Comparison of ENCODE assay signal across 8 cellular contexts in the genomic region with DNA sequence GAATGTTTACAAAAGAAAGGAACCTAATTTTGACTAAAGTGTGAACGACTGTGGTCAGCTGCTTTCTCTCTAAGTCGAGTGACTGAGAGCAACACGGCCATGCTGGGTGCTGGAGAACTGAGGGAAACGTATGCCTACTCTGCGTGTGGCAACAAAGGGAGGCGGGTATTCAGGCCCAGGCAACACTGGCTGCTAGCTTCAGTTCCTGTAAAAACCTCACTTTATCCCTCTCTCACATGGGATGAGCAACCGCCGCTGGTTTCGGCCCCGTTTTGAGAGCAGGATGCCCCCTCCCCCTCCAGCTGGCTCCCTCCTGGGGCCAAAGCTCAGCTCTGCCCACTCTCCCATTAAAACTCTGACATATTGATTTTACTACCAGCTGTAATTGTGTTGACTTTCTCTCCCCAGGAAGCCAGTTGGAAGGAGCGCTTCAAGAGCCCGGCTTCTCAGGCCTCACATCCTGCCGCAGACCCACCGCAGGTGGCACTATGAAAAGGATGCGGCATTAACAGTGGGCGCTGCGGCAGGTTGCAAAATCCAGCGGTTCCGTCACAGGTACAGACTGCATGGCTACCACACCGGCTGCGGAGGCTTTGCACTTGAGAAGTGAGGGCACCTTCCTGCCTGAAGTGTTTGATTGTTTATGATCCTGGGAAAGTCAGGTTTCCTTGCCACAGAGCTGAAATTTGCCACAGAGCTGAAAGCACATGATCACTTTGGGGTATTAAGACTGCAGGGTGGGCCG. TPM values are rescaled to one million over a fixed set of nuclear protein-coding genes. Genes with fewer than 3 reads are reported as not detected.
DNase-seq lines count a peak whose midpoint lies in the region; ATAC-seq and TF ChIP-seq lines count a peak whose summit lies in the region.

No MANE protein-coding gene starts in this region.

- TF ChIP-seq CTCF in heart right ventricle (IDR thresholded peaks at IDR 0.05) (no peak), neutrophil (IDR thresholded peaks at IDR 0.05) (no peak), upper lobe of left lung (IDR thresholded peaks at IDR 0.05) (no peak)

- WGBS in heart right ventricle, 2 donors, result 51 to 66% methylated on average over 22 of the region's 22 CpGs
- WGBS in upper lobe of left lung, 2 donors, result 27 to 30% methylated on average over 21 to 22 of the region's 22 CpGs

- no peaks in the 10 kb centered on the region for H3K27me3 ChIP-seq in heart right ventricle
- H3K27me3 ChIP-seq in neutrophil, result peaks cover 35% of the 10 kb centered on the region
- no peaks in the 10 kb centered on the region for H3K27me3 ChIP-seq in upper lobe of left lung

- ATAC-seq in heart right ventricle, result no peak
- peak; percentile 75 for ATAC-seq in T-helper 17 cell
- peak in 1 of 2 donors; percentile 24 for ATAC-seq in upper lobe of left lung (ENCODE audit: low FRiP score in 2 of 2)
- no peak for ATAC-seq in HG03442 (IDR thresholded peaks at IDR 0.05; ENCODE audit: unreplicated experiment)

- no peak for DNase-seq in heart right ventricle
- DNase-seq in cardiac septum (ENCODE audit: low spot score), result no peak
- DNase-seq in T-helper 17 cell, result no peak
- peak in 1 of 2 donors; percentile 70 for DNase-seq in upper lobe of left lung
- DNase-seq in hippocampal formation (lab: John Stamatoyannopoulos, UW), result no peak

- no peaks in the 10 kb centered on the region for H3K27me3 Mint-ChIP-seq in T-helper 17 cell

- peaks cover 2% of the 10 kb centered on the region for H3K36me3 Mint-ChIP-seq in T-helper 17 cell (ENCODE audit: low read depth)

- peak overlapping the region; percentile 92 for H3K27ac Mint-ChIP-seq in T-helper 17 cell

- H3K27ac ChIP-seq in heart right ventricle, result peak overlapping the region; percentile 86 to 99 (median 92)
- peak overlapping the region; percentile 85 for H3K27ac ChIP-seq in cingulate gyrus (ENCODE audit: low read depth, low read length)
- no peak overlapping the region for H3K27ac ChIP-seq in neutrophil
- peak overlapping the region; percentile 92 to 95 (median 94) for H3K27ac ChIP-seq in upper lobe of left lung

- no peaks in the 10 kb centered on the region for H3K9me3 ChIP-seq in heart right ventricle
- H3K9me3 ChIP-seq in T-helper 17 cell (ENCODE audit: control insufficient read depth, low read length, poor library complexity, severe bottlenecking), result no peaks in the 10 kb centered on the region
- no peaks in the 10 kb centered on the region for H3K9me3 ChIP-seq in neutrophil
- H3K9me3 ChIP-seq in upper lobe of left lung, result no peaks in the 10 kb centered on the region

- peak overlapping the region; percentile 91 for H3K4me3 Mint-ChIP-seq in T-helper 17 cell

- intact Hi-C loops in heart right ventricle (cut with DNase I) (loop anchor here in 2 of 10 donors (5.0 to 10.0 kb wide), 2 partner anchors 36 to 99 kb away; no protein-coding TSS in a partner anchor), cardiac septum (cut with DNase I) (loop anchor here (2.0 kb wide), 2 partner anchors 13 to 33 kb away; partner anchors contain the start of gene PLXND1)

- H3K36me3 ChIP-seq in heart right ventricle (peaks cover 0 to 13% (median 0%) of the 10 kb centered on the region in 9 donors), neutrophil (no peaks in the 10 kb centered on the region), upper lobe of left lung (peaks cover 0 to 2% (median under 1%) of the 10 kb centered on the region in 4 donors)

- peak in 1 of 4 donors; percentile 42 for TF ChIP-seq POLR2A in upper lobe of left lung (IDR thresholded peaks at IDR 0.05)

- peak overlapping the region in 7 of 10 donors; percentile 3 to 37 (median 15) for H3K4me3 ChIP-seq in heart right ventricle
- H3K4me3 ChIP-seq in neutrophil (ENCODE audit: low read depth in 1 of 2, low read length in 1 of 2), result peak overlapping the region; percentile 50 to 53
- no peak overlapping the region for H3K4me3 ChIP-seq in upper lobe of left lung

- peaks cover 33% of the 10 kb centered on the region for H3K4me1 Mint-ChIP-seq in T-helper 17 cell

- TF ChIP-seq EP300 in upper lobe of left lung (IDR thresholded peaks at IDR 0.05), result no peak

- H3K4me1 ChIP-seq in heart right ventricle (peaks cover 52 to 100% (median 98%) of the 10 kb centered on the region in 9 donors), neutrophil (ENCODE audit: control insufficient read depth in 1 of 2, insufficient read depth in 1 of 2, low read depth in 1 of 2, low read length in 1 of 2) (peaks cover 31% of the 10 kb centered on the region in 2 experiments), upper lobe of left lung (peaks cover 90 to 98% (median 95%) of the 10 kb centered on the region in 4 donors)

RNA-seq across cellular contexts. Expression of gene PLXND1, which starts 12.7 kb away (rescaled TPM):
- total RNA-seq in heart right ventricle, result 100 to 1,000 TPM in 1 of 10 donors, 10 to 100 TPM in 9; 40.9 to 106 (median 62.8) TPM
- 100 to 1,000 TPM in 1 of 2 donors, 10 to 100 TPM in 1; 71.2 to 169 TPM for polyA plus RNA-seq in heart right ventricle
- total RNA-seq in cardiac septum, result 54.8 TPM
- total RNA-seq in T-helper 17 cell, result 100 to 1,000 TPM in 1 of 2 donors, 10 to 100 TPM in 1; 78.8 to 152 TPM
- 100 to 1,000 TPM in 5 of 6 donors, 10 to 100 TPM in 1; 95.3 to 607 (median 227) TPM for total RNA-seq in upper lobe of left lung

RNA-seq across cellular contexts. Expression of gene H1-8, which starts 50.8 kb away (rescaled TPM):
- total RNA-seq in heart right ventricle (not detected), cardiac septum (not detected), T-helper 17 cell (not detected), upper lobe of left lung (not detected)
- polyA plus RNA-seq in heart right ventricle, result not detected

Comparison
In these comparisons a context has a peak if more than half of its experiments do, and no peak if none do; other contexts are left out.
1. H3K4me3 ChIP-seq: peak in heart right ventricle (7 of 10) and neutrophil (2 of 2); none in upper lobe of left lung (0 of 4).